16 cellular contexts compared by ENCODE assay signal in genomic region chr10:59959619-59960018, GRCh38. TPM values are rescaled to one million over a fixed set of nuclear protein-coding genes. Genes with fewer than 3 reads are reported as not detected.
DNase-seq lines count a peak whose midpoint lies in the region; ATAC-seq, FAIRE-seq and TF ChIP-seq lines count a peak whose summit lies in the region.
"Had no signal": no experiment of that assay in that cellular context is flagged by ENCODE, and none has a peak within 500 bp of the region (broad histone marks: within the 10 kb centered on the region; RNA-seq: fewer than 3 reads in every experiment).

No MANE protein-coding gene starts in this region.

- no peak for ATAC-seq in HepG2
- ATAC-seq in right lobe of liver, result no peak
- ATAC-seq in WTC11, result peak; percentile 39
- ATAC-seq in HG03457 (IDR thresholded peaks at IDR 0.05; ENCODE audit: unreplicated experiment), result no peak

- 0 out of 2 replicates have a peak, but pooled peaks cover 5% of the 10 kb centered on the region for H3K36me3 Mint-ChIP-seq in WTC11
- H3K36me3 Mint-ChIP-seq: CD4-positive, CD25-positive, alpha-beta regulatory T cell; IgD-negative memory B cell had no signal

- CTCF ChIA-PET in HepG2 (lab: Yijun Ruan, JAX; ENCODE audit: low intra/inter-chr PET ratio, low total read pairs), result no interaction called here
- CTCF ChIA-PET in WTC11 (lab: Charles Lee), result interaction anchor here (1.0 to 1.1 kb wide), 2 partner anchors 12 to 19 kb away, joined by 3 read pairs; no protein-coding TSS in a partner anchor
- CTCF ChIA-PET in mammary epithelial cell (lab: Charles Lee; ENCODE audit: low non-redundant PET), result no interaction called here

- FAIRE-seq in HepG2 (lab: Jason Lieb, UNC), result no peak

- H3K9ac ChIP-seq in HepG2 (ENCODE audit: insufficient read depth, low read depth, low read length) (no peak overlapping the region), smooth muscle cell (ENCODE audit: low read depth) (no peak overlapping the region), mammary epithelial cell (ENCODE audit: insufficient read depth, low read length) (no peak overlapping the region)
- H3K9ac ChIP-seq: BLaER1 treated with 17β-estradiol and CSF1 and Interleukin-3, amounts not matched to agents 10 nM and 100 nM had no signal

- dilution Hi-C loops in mammary epithelial cell (cut with HindIII; ENCODE audit: low sequenced_read_pairs), result no loop called here

- no peak overlapping the region for H3K4me3 Mint-ChIP-seq in WTC11
- H3K4me3 Mint-ChIP-seq: CD4-positive, CD25-positive, alpha-beta regulatory T cell; HFFc6; IgD-negative memory B cell had no signal

- DNase-seq in HepG2 (ENCODE audit: low spot score) (no peak), right lobe of liver (no peak), WTC11 (ENCODE audit: low spot score) (no peak), islet precursor cell (peak; percentile 58), smooth muscle cell (lab: John Stamatoyannopoulos, UW; ENCODE audit: unreplicated experiment) (no peak), mammary epithelial cell (no peak), epidermal melanocyte (ENCODE audit: insufficient read length, low spot score) (no peak)
- DNase-seq: ACHN; CD4-positive, CD25-positive, alpha-beta regulatory T cell; DMS 273 treated with DMSO at 0.1 percent for 48 hours; GOT3; HCEC 1CT; HFFc6 had no signal

- no peaks in the 10 kb centered on the region for H3K4me1 ChIP-seq in HepG2 (ENCODE audit: insufficient read depth, low read length)
- no peaks in the 10 kb centered on the region for H3K4me1 ChIP-seq in right lobe of liver
- no peaks in the 10 kb centered on the region for H3K4me1 ChIP-seq in smooth muscle cell (ENCODE audit: low read depth)
- peaks cover 2% of the 10 kb centered on the region for H3K4me1 ChIP-seq in mammary epithelial cell (ENCODE audit: insufficient read depth, low read length)

- no peaks in the 10 kb centered on the region for H3F3A ChIP-seq in smooth muscle cell (ENCODE audit: low read depth)

- intact Hi-C loops in HepG2 (cut with micrococcal nuclease; ENCODE audit: unreplicated experiment) (no loop called here), right lobe of liver (cut with DNase I) (no loop called here), mammary epithelial cell (cut with micrococcal nuclease) (no loop called here)

- no TSS peak for BruUV-seq in HepG2 (replicated peaks; lab: Mats Ljungman, UMichigan)
- BruUV-seq in mammary epithelial cell (replicated peaks; lab: Mats Ljungman, UMichigan), result no TSS peak

- H4K20me1 ChIP-seq in HepG2 (ENCODE audit: insufficient read depth, low read length) (no peaks in the 10 kb centered on the region), smooth muscle cell (ENCODE audit: low read depth) (no peaks in the 10 kb centered on the region), mammary epithelial cell (ENCODE audit: insufficient read depth, low read length) (no peaks in the 10 kb centered on the region)
- H4K20me1 ChIP-seq: BLaER1 treated with 17β-estradiol and CSF1 and Interleukin-3, amounts not matched to agents 10 nM and 100 nM had no signal

- peaks cover 12% of the 10 kb centered on the region for H3K4me1 Mint-ChIP-seq in WTC11
- H3K4me1 Mint-ChIP-seq: CD4-positive, CD25-positive, alpha-beta regulatory T cell; IgD-negative memory B cell had no signal

- 56% methylated on average over 4 of the region's 4 CpGs for WGBS in HepG2 (ENCODE audit: low lambda C conversion rate)
- WGBS in right lobe of liver (ENCODE audit: insufficient coverage, low coverage, low lambda C conversion rate, missing lambda C conversion rate), result 58% methylated on average over 4 of the region's 4 CpGs
- WGBS in smooth muscle cell (ENCODE audit: low lambda C conversion rate), result 22% methylated on average over 4 of the region's 4 CpGs
- WGBS in mammary epithelial cell (ENCODE audit: low coverage, missing lambda C conversion rate), result 96% methylated on average over 4 of the region's 4 CpGs

- no peak overlapping the region for H3K27ac Mint-ChIP-seq in WTC11
- H3K27ac Mint-ChIP-seq: CD4-positive, CD25-positive, alpha-beta regulatory T cell; HFFc6; IgD-negative memory B cell had no signal

- H2AFZ ChIP-seq in HepG2 (ENCODE audit: low read length) (no peak overlapping the region), smooth muscle cell (ENCODE audit: low read depth) (peak overlapping the region; percentile 22), mammary epithelial cell (ENCODE audit: low read depth, low read length) (no peak overlapping the region)

- in situ Hi-C loops in HepG2 (cut with HindIII; ENCODE audit: extremely low pct_ligation_motif_present, low pct_unique_long_range_greater_than_20kb), result no loop called here
- in situ Hi-C loops in mammary epithelial cell (cut with MboI; ENCODE audit: low sequenced_read_pairs in 2 of 2), result no loop called here

- TF ChIP-seq CTCF in HepG2 (CRISPR knock-in tag; IDR thresholded peaks at IDR 0.05), result no peak
- TF ChIP-seq CTCF in right lobe of liver (IDR thresholded peaks at IDR 0.05), result no peak
- TF ChIP-seq CTCF in WTC11 (IDR thresholded peaks at IDR 0.05), result no peak
- TF ChIP-seq CTCF in smooth muscle cell (IDR thresholded peaks at IDR 0.05; ENCODE audit: borderline replicate concordance, insufficient read depth, poor library complexity, severe bottlenecking), result no peak
- no peak for TF ChIP-seq CTCF in mammary epithelial cell (conservative IDR thresholded peaks at IDR 0.05 in 1 of 2, IDR thresholded peaks at IDR 0.05 in 1 of 2; ENCODE audit: extremely low read depth in 1 of 2, insufficient read depth in 1 of 2, low read depth in 1 of 2, low read length in 2 of 2)

- no peak overlapping the region for H3K27ac ChIP-seq in HepG2 (ENCODE audit: extremely low read length, insufficient read depth, low read length)
- no peak overlapping the region for H3K27ac ChIP-seq in right lobe of liver
- peak overlapping the region; percentile 59 for H3K27ac ChIP-seq in smooth muscle cell (ENCODE audit: low read depth)
- no peak overlapping the region for H3K27ac ChIP-seq in mammary epithelial cell (ENCODE audit: insufficient read depth, low read depth, low read length)
- H3K27ac ChIP-seq: BLaER1 treated with 17β-estradiol and CSF1 and Interleukin-3, amounts not matched to agents 10 nM and 100 nM had no signal

- TF ChIP-seq POLR2A in HepG2 (IDR thresholded peaks at IDR 0.05; ENCODE audit: insufficient read depth in 1 of 2, low read depth in 2 of 2, low read length in 2 of 2) (no peak), right lobe of liver (IDR thresholded peaks at IDR 0.05) (no peak)

- H3K4me3 ChIP-seq in HepG2 (replicated peaks in 1 of 3; ENCODE audit: insufficient read depth in 1 of 3, low read depth in 2 of 3, low read length in 3 of 3) (no peak overlapping the region), right lobe of liver (no peak overlapping the region), smooth muscle cell (no peak overlapping the region), mammary epithelial cell (replicated peaks in 1 of 3; ENCODE audit: insufficient read depth in 1 of 3, low read depth in 2 of 3, low read length in 3 of 3) (no peak overlapping the region)
- H3K4me3 ChIP-seq: BLaER1 treated with 17β-estradiol and CSF1 and Interleukin-3, amounts not matched to agents 10 nM and 100 nM had no signal

- H3K36me3 ChIP-seq in HepG2 (replicated peaks in 1 of 2; ENCODE audit: control insufficient read depth in 1 of 2, insufficient read depth in 2 of 2, low read length in 2 of 2) (no peaks in the 10 kb centered on the region), right lobe of liver (no peaks in the 10 kb centered on the region), smooth muscle cell (ENCODE audit: low read depth) (no peaks in the 10 kb centered on the region), mammary epithelial cell (ENCODE audit: insufficient read depth, low read length) (no peaks in the 10 kb centered on the region)
- H3K36me3 ChIP-seq: BLaER1 treated with 17β-estradiol and CSF1 and Interleukin-3, amounts not matched to agents 10 nM and 100 nM had no signal

- H3K27me3 Mint-ChIP-seq in WTC11 (ENCODE audit: low read depth), result no peaks in the 10 kb centered on the region

- TF ChIP-seq EP300 in HepG2 (IDR thresholded peaks at IDR 0.05; ENCODE audit: low read depth in 2 of 2, low read length in 2 of 2), result no peak
- TF ChIP-seq EP300 in HepG2 (CRISPR knock-in tag; IDR thresholded peaks at IDR 0.05; ENCODE audit: borderline replicate concordance), result no peak

- H3K9me3 ChIP-seq in HepG2 (ENCODE audit: low read length) (no peaks in the 10 kb centered on the region), right lobe of liver (no peaks in the 10 kb centered on the region), smooth muscle cell (replicated peaks; ENCODE audit: low read depth) (no peaks in the 10 kb centered on the region), mammary epithelial cell (replicated peaks; ENCODE audit: insufficient read depth, low read length) (no peaks in the 10 kb centered on the region)
- H3K9me3 ChIP-seq: BLaER1 treated with 17β-estradiol and CSF1 and Interleukin-3, amounts not matched to agents 10 nM and 100 nM had no signal

- POLR2A ChIA-PET in HepG2 (lab: Yijun Ruan, JAX) (no interaction called here), WTC11 (lab: Charles Lee) (interaction anchor here (0.9 kb wide), 1 partner anchor 51 kb away, joined by 3 read pairs; no protein-coding TSS in a partner anchor)

- H3K79me2 ChIP-seq in HepG2 (ENCODE audit: insufficient read depth, low read length) (no peaks in the 10 kb centered on the region), smooth muscle cell (ENCODE audit: low read depth) (no peaks in the 10 kb centered on the region), mammary epithelial cell (ENCODE audit: insufficient read depth, low read length) (no peaks in the 10 kb centered on the region)

- H3K4me2 ChIP-seq in HepG2 (ENCODE audit: low read depth, low read length), result no peak overlapping the region
- H3K4me2 ChIP-seq in smooth muscle cell, result no peak overlapping the region
- no peak overlapping the region for H3K4me2 ChIP-seq in mammary epithelial cell (ENCODE audit: insufficient read depth, low read depth, low read length)
- H3K4me2 ChIP-seq: BLaER1 treated with 17β-estradiol and CSF1 and Interleukin-3, amounts not matched to agents 10 nM and 100 nM had no signal

- TF ChIP-seq RAD21 in HepG2 (CRISPR knock-in tag; IDR thresholded peaks at IDR 0.05), result no peak

- peaks cover 11% of the 10 kb centered on the region for H3K9me3 Mint-ChIP-seq in WTC11
- H3K9me3 Mint-ChIP-seq: HFFc6, IgD-negative memory B cell had no signal

- H3K27me3 ChIP-seq in HepG2 (ENCODE audit: control insufficient read depth in 1 of 2, insufficient read depth in 2 of 2, low read length in 2 of 2) (no peaks in the 10 kb centered on the region), right lobe of liver (no peaks in the 10 kb centered on the region), smooth muscle cell (ENCODE audit: low read depth) (no peaks in the 10 kb centered on the region), mammary epithelial cell (ENCODE audit: insufficient read depth, low read length) (no peaks in the 10 kb centered on the region)
- H3K27me3 ChIP-seq: BLaER1 treated with 17β-estradiol and CSF1 and Interleukin-3, amounts not matched to agents 10 nM and 100 nM had no signal

RNA-seq across cellular contexts. Expression of gene CCDC6, which starts 53.3 kb away (rescaled TPM):
- total RNA-seq in HepG2 (2016; rRNA removed; fragmentation: Illumina TruSeq; extraction: Trizol), result 18.3 and 34.1 TPM in 2 replicates
- total RNA-seq in HepG2 (2016; cell fraction: cytosol; rRNA removed; fragmentation: Illumina TruSeq; extraction: Trizol; ENCODE audit: low read depth), result 4.9 and 5.1 TPM in 2 replicates
- total RNA-seq in HepG2 (2016; cell fraction: insoluble cytoplasmic fraction; rRNA removed; fragmentation: Illumina TruSeq; extraction: Trizol), result 17.2 and 31.8 TPM in 2 replicates
- total RNA-seq in HepG2 (2016; cell fraction: membrane; rRNA removed; fragmentation: Illumina TruSeq; extraction: Trizol), result 24.4 and 29.6 TPM in 2 replicates
- 22.7 and 23.4 TPM in 2 replicates for total RNA-seq in HepG2 (2016; cell fraction: nucleus; rRNA removed; fragmentation: Illumina TruSeq; extraction: Trizol)
- 15.4 and 17.9 TPM in 2 replicates for polyA plus RNA-seq in HepG2 (2011; rRNA removed)
- polyA plus RNA-seq in HepG2 (2011; cell fraction: cytosol; rRNA removed), result 12.4 and 14.6 TPM in 2 replicates
- 6.3 and 7.6 TPM in 2 replicates for polyA plus RNA-seq in HepG2 (2011; cell fraction: nucleus; rRNA removed)
- 15.0 and 16.0 TPM in 2 replicates for polyA plus RNA-seq in HepG2 (2012)
- polyA plus RNA-seq in HepG2 (2016; cell fraction: cytosol; fragmentation: Illumina TruSeq; extraction: Trizol; ENCODE audit: low read depth), result 4.1 and 4.6 TPM in 2 replicates
- 30.5 and 32.8 TPM in 2 replicates for polyA plus RNA-seq in HepG2 (2016; cell fraction: insoluble cytoplasmic fraction; fragmentation: Illumina TruSeq; extraction: Trizol; ENCODE audit: low read depth)
- polyA plus RNA-seq in HepG2 (2016; cell fraction: membrane; fragmentation: Illumina TruSeq; extraction: Trizol; ENCODE audit: low read depth), result 14.5 and 19.3 TPM in 2 replicates
- polyA plus RNA-seq in HepG2 (2016; cell fraction: nucleus; fragmentation: Illumina TruSeq; extraction: Trizol; ENCODE audit: insufficient read depth, low read depth), result 17.8 and 18.7 TPM in 2 replicates
- polyA minus RNA-seq in HepG2 (2011; rRNA and poly(A)+ RNA removed; ENCODE audit: low replicate concordance), result 30.5 and 36.4 TPM in 2 replicates
- polyA minus RNA-seq in HepG2 (2011; cell fraction: cytosol; rRNA and poly(A)+ RNA removed), result 29.7 and 30.0 TPM in 2 replicates
- 26.0 and 32.1 TPM in 2 replicates for polyA minus RNA-seq in HepG2 (2011; cell fraction: nucleus; rRNA and poly(A)+ RNA removed)
- 10 to 100 TPM in 5 of 6 experiments, 1 to 10 TPM in 1; 9.2 to 20.4 (median 14.8) TPM for total RNA-seq in right lobe of liver
- total RNA-seq in WTC11 (2021), result 48.4 to 55.2 TPM (median 49.8 TPM) in 3 replicates
- total RNA-seq in smooth muscle cell, result 35.1 and 36.8 TPM in 2 replicates
- polyA plus RNA-seq in smooth muscle cell, result 13.7 and 15.3 TPM in 2 replicates
- total RNA-seq in mammary epithelial cell, result 10 to 100 TPM; 52.4 to 76.0 TPM
- polyA plus RNA-seq in mammary epithelial cell, result 31.9 TPM
- 65.6 TPM for polyA minus RNA-seq in mammary epithelial cell
